In genomic region chr7:3846738-3847137, GRCh38 we compare ENCODE assay signal across 24 cellular contexts.
"Had no signal": no experiment of that assay in that cellular context is flagged by ENCODE, and none has a peak within 500 bp of the region (broad histone marks: within the 10 kb centered on the region; RNA-seq: fewer than 3 reads in every experiment).

No MANE protein-coding gene starts in this region.

- H3K4me3 ChIP-seq: K562, Peyer's patch, SJCRH30 had no signal

- ATAC-seq: K562, PC-3, Right ventricle myocardium inferior, SK-N-SH treated with all-trans-retinoic acid at 6 μM for 48 hours had no signal

- H3K27ac Mint-ChIP-seq: IgD-negative memory B cell had no signal

- H3K27me3 ChIP-seq: Peyer's patch, SJCRH30 had no signal

- H3K36me3 ChIP-seq: Peyer's patch, SJCRH30 had no signal

- FAIRE-seq: HTR-8/SVneo, K562 had no signal

- H3K36me3 Mint-ChIP-seq: IgD-negative memory B cell had no signal

- H3K27me3 Mint-ChIP-seq: IgD-negative memory B cell had no signal

- H3K4me1 Mint-ChIP-seq: IgD-negative memory B cell had no signal

- DNase-seq: Kasumi-1, MM.1S, NCI-H1092 treated with DMSO at 0.1 percent for 48 hours, NCI-H1436, NCI-H187, NCI-H2029, NCI-H2081 treated with DMSO at 0.1 percent for 48 hours, NCI-H226, NCI-H446, NCI-H510A, NCI-H524 treated with DMSO at 0.1 percent for 48 hours, NCI-H69, NCI-H774, PC-3, Peyer's patch, SHP77 treated with DMSO at 0.1 percent for 48 hours, SJCRH30 had no signal

- H3K4me1 ChIP-seq: Peyer's patch, SJCRH30 had no signal

- H3K9me3 Mint-ChIP-seq: IgD-negative memory B cell had no signal

- H3K27ac ChIP-seq: HL-60, KMS-11, Peyer's patch, SJCRH30 had no signal

- H3K4me2 ChIP-seq: KMS-11 had no signal
